10 cellular contexts compared by ENCODE assay signal in genomic region chr15:75030023-75030413, GRCh38. TPM values are rescaled to one million over a fixed set of nuclear protein-coding genes. Genes with fewer than 3 reads are reported as not detected.
DNase-seq lines count a peak whose midpoint lies in the region; ATAC-seq and TF ChIP-seq lines count a peak whose summit lies in the region.
"Had no signal": no experiment of that assay in that cellular context is flagged by ENCODE, and none has a peak within 500 bp of the region (broad histone marks: within the 10 kb centered on the region; RNA-seq: fewer than 3 reads in every experiment).

No MANE protein-coding gene starts in this region.

- CTCF ChIA-PET in PC-9 (lab: Charles Lee): interaction anchor here (0.6 to 1.8 kb wide), 4 partner anchors 115 to 270 kb away, joined by 3 to 6 read pairs (median 4); no protein-coding TSS in a partner anchor

- H4K12ac ChIP-seq in trophoblast cell (ENCODE audit: low read depth, low read length): no peak overlapping the region

- H2AFZ ChIP-seq in PC-9 (no peak overlapping the region), trophoblast cell (ENCODE audit: insufficient read depth, low read length, poor library complexity) (no peak overlapping the region)

- H4K8ac ChIP-seq in trophoblast cell (ENCODE audit: low read depth, low read length): no peak overlapping the region

- H3K14ac ChIP-seq in trophoblast cell (ENCODE audit: low read length): no peak overlapping the region

- peak overlapping the region; percentile 69 for H3K18ac ChIP-seq in trophoblast cell (ENCODE audit: low read length)

- peaks cover 19% of the 10 kb centered on the region; the same call in 1 of the 2 replicates for H4K20me1 ChIP-seq in BLaER1
- no peaks in the 10 kb centered on the region for H4K20me1 ChIP-seq in PC-9 (ENCODE audit: insufficient read depth)

- peak overlapping the region; percentile 67 for H2AK5ac ChIP-seq in trophoblast cell (ENCODE audit: low read length)

- H3K27me3 ChIP-seq in BLaER1 (no peaks in the 10 kb centered on the region), PC-9 (ENCODE audit: insufficient read depth, low read depth) (no peaks in the 10 kb centered on the region), trophoblast cell (ENCODE audit: insufficient read depth, low read length) (no peaks in the 10 kb centered on the region)
- H3K27me3 ChIP-seq: pancreas had no signal

- TF ChIP-seq CTCF in PC-9 (conservative IDR thresholded peaks at IDR 0.05): no peak

- H3K4me2 ChIP-seq in BLaER1 (peak overlapping the region; percentile 89), PC-9 (peak overlapping the region; percentile 41; the same call in 1 of the 2 replicates), trophoblast cell (ENCODE audit: low read length) (no peak overlapping the region)

- no peak overlapping the region for H3K4ac ChIP-seq in trophoblast cell (ENCODE audit: low read depth, low read length)

- no peaks in the 10 kb centered on the region for H3K9me2 ChIP-seq in PC-9 (ENCODE audit: insufficient read depth)

- H3K27ac ChIP-seq in BLaER1 (peak overlapping the region; percentile 77), PC-9 (peak overlapping the region; percentile 19; the same call in 1 of the 2 replicates), trophoblast cell (ENCODE audit: low read depth, low read length) (no peak overlapping the region)

- peaks cover 23% of the 10 kb centered on the region; the same call in 1 of the 2 replicates for H3F3A ChIP-seq in PC-9 (ENCODE audit: insufficient read depth, low read depth)

- H3K23ac ChIP-seq in trophoblast cell (ENCODE audit: low read length): no peak overlapping the region

- H3K4me1 ChIP-seq in BLaER1: peaks cover 76% of the 10 kb centered on the region
- peaks cover 43% of the 10 kb centered on the region for H3K4me1 ChIP-seq in PC-9 (replicated peaks; ENCODE audit: insufficient read depth)
- peaks cover 8 to 15% of the 10 kb centered on the region in 2 experiments for H3K4me1 ChIP-seq in trophoblast cell (ENCODE audit: control insufficient read depth in 1 of 2, insufficient read depth in 2 of 2, low read length in 2 of 2)

- H3K79me1 ChIP-seq in trophoblast cell (ENCODE audit: low read length): peaks cover 11% of the 10 kb centered on the region

- WGBS in trophoblast cell (ENCODE audit: extremely low coverage, insufficient coverage, insufficient read length): no CpG with 5 or more reads among the region's 2 CpGs

- no peaks in the 10 kb centered on the region for H3K9me3 Mint-ChIP-seq in stimulated activated naive CD8-positive, alpha-beta T cell treated with anti-CD3 and anti-CD28 coated beads, Interleukin-15, amount 100 ng/mL, for 72 hours
- H3K9me3 Mint-ChIP-seq: activated CD4-positive, alpha-beta memory T cell treated with anti-CD3 and anti-CD28 coated beads for 36 hours had no signal

- peaks cover 59% of the 10 kb centered on the region for H3K4me1 Mint-ChIP-seq in stimulated activated naive CD8-positive, alpha-beta T cell treated with anti-CD3 and anti-CD28 coated beads, Interleukin-15, amount 100 ng/mL, for 72 hours

- H3K4me3 ChIP-seq in BLaER1: 0 out of 2 replicates have a peak overlapping the region, but pooled peaks have one; percentile 38
- H3K4me3 ChIP-seq in PC-9: no peak overlapping the region
- no peak overlapping the region for H3K4me3 ChIP-seq in trophoblast cell (ENCODE audit: low read depth, low read length)
- H3K4me3 ChIP-seq: pancreas had no signal

- H4K91ac ChIP-seq in trophoblast cell (ENCODE audit: low read depth, low read length): peak overlapping the region; percentile 30

- H3K9ac ChIP-seq in BLaER1 (peak overlapping the region; percentile 72; the same call in 1 of the 2 replicates), trophoblast cell (ENCODE audit: low read length) (no peak overlapping the region)

- peak overlapping the region; percentile 47 for H2BK12ac ChIP-seq in trophoblast cell (ENCODE audit: low read length)

- H3K79me2 ChIP-seq in PC-9 (ENCODE audit: low read depth): peaks cover 32% of the 10 kb centered on the region
- no peaks in the 10 kb centered on the region for H3K79me2 ChIP-seq in trophoblast cell (ENCODE audit: control insufficient read depth, insufficient read depth, low read length, poor library complexity)

- H3K4me3 Mint-ChIP-seq in stimulated activated naive CD8-positive, alpha-beta T cell treated with anti-CD3 and anti-CD28 coated beads, Interleukin-15, amount 100 ng/mL, for 72 hours: no peak overlapping the region
- H3K4me3 Mint-ChIP-seq: activated CD4-positive, alpha-beta memory T cell treated with anti-CD3 and anti-CD28 coated beads for 36 hours had no signal

- H3K27ac Mint-ChIP-seq in stimulated activated naive CD8-positive, alpha-beta T cell treated with anti-CD3 and anti-CD28 coated beads, Interleukin-15, amount 100 ng/mL, for 72 hours: no peak overlapping the region
- H3K27ac Mint-ChIP-seq: activated CD4-positive, alpha-beta memory T cell treated with anti-CD3 and anti-CD28 coated beads for 36 hours had no signal

- H2BK120ac ChIP-seq in trophoblast cell (ENCODE audit: insufficient read depth, low read length, poor library complexity): no peak overlapping the region

- H2BK5ac ChIP-seq in trophoblast cell (ENCODE audit: low read depth, low read length, poor library complexity): no peak overlapping the region

- no TSS peak for BruUV-seq in PC-9 (replicated peaks; lab: Mats Ljungman, UMichigan)

- no peak for DNase-seq in PC-9
- DNase-seq in fibroblast of gingiva (ENCODE audit: low read depth): peak; percentile 57
- DNase-seq in trophoblast cell: peak in 1 of 2 donors; percentile 3
- no peak for DNase-seq in NCI-H1092 (lab: John Stamatoyannopoulos, UW)
- DNase-seq in amniotic stem cell (lab: John Stamatoyannopoulos, UW): no peak
- DNase-seq in activated CD4-positive, alpha-beta T cell treated with anti-CD3 and anti-CD28 coated beads, Interleukin-2, amount 50 U/mL, for 48 hours: no peak
- no peak for DNase-seq in stimulated activated naive CD8-positive, alpha-beta T cell treated with anti-CD3 and anti-CD28 coated beads, Interleukin-15, amount 100 ng/mL, for 72 hours

- H3K9me3 ChIP-seq in BLaER1 (0 out of 2 replicates have a peak, but pooled peaks cover 3% of the 10 kb centered on the region), PC-9 (ENCODE audit: insufficient read depth, low read depth) (no peaks in the 10 kb centered on the region), trophoblast cell (ENCODE audit: insufficient read depth, low read depth, low read length) (no peaks in the 10 kb centered on the region)
- H3K9me3 ChIP-seq: pancreas had no signal

- intact Hi-C loops in PC-9 (cut with micrococcal nuclease; ENCODE audit: unreplicated experiment): no loop called here

- no peaks in the 10 kb centered on the region for H3K27me3 Mint-ChIP-seq in stimulated activated naive CD8-positive, alpha-beta T cell treated with anti-CD3 and anti-CD28 coated beads, Interleukin-15, amount 100 ng/mL, for 72 hours
- H3K27me3 Mint-ChIP-seq: activated CD4-positive, alpha-beta memory T cell treated with anti-CD3 and anti-CD28 coated beads for 36 hours had no signal

- no peak for ATAC-seq in stimulated activated naive CD8-positive, alpha-beta T cell treated with anti-CD3 and anti-CD28 coated beads, Interleukin-15, amount 100 ng/mL, for 72 hours

- POLR2A ChIA-PET in PC-9 (lab: Charles Lee; ENCODE audit: unreplicated experiment): interaction anchor here (0.7 kb wide), 1 partner anchor 78 kb away, joined by 4 read pairs; no protein-coding TSS in a partner anchor

- H3K36me3 ChIP-seq in BLaER1: peaks cover 5% of the 10 kb centered on the region
- H3K36me3 ChIP-seq in PC-9 (ENCODE audit: low read depth): 0 out of 2 replicates have a peak, but pooled peaks cover 3% of the 10 kb centered on the region
- peaks cover 4 to 6% of the 10 kb centered on the region in 2 experiments for H3K36me3 ChIP-seq in trophoblast cell (ENCODE audit: control insufficient read depth in 1 of 2, insufficient read depth in 2 of 2, low read length in 2 of 2)
- H3K36me3 ChIP-seq: pancreas had no signal

RNA-seq across cellular contexts. Expression of gene PPCDC, which starts 6.6 kb away (rescaled TPM):
- 23.7 and 24.4 TPM in 2 replicates for total RNA-seq in PC-9 (2021)
- 5.5 and 5.9 TPM in 2 replicates for polyA plus RNA-seq in trophoblast cell (2013)

RNA-seq across cellular contexts. Expression of gene SCAMP5, which starts 34.7 kb away (rescaled TPM):
- total RNA-seq in PC-9 (2021): 17.9 and 19.7 TPM in 2 replicates
- 3.7 and 4.3 TPM in 2 replicates for polyA plus RNA-seq in trophoblast cell (2013)
